8 cellular contexts compared by ENCODE assay signal in the genomic region with DNA sequence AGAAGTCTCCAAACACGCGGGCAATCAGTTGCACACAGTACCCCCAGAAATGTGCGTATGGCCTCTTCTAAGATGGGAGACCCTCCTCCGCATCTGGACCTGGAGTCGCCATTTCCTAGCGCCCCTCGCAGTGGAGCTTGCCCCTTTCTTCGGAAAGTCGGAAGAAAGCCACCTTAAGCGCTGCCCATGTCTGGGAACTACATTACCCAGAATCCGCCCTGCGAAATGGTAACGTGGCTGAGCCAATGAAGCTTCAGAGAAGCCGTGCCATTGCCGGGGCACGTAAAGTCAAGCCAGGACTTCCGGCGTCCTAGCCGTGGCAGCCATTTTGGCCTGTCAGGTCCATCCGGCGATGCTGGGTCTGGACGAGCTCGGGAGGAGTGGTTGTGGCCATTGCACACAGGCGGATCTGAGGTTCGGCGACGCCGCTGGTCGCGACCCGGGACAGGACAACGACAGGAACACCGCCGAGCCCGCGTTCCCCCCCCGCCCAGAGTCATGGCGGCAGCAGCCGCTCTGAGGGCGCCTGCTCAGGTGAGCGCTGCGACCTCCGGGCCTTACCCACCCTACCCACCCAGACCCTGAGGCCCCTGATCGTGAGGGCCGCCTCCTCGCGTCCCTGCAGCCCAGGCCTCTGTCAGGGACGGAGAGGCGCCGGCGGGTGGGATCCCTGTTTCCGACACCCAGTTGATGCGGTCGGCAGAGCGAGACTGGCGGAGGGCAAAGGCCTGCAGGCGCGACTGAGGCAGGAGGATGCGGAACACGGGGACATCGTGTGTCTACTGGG. TPM values are rescaled to one million over a fixed set of nuclear protein-coding genes. Genes with fewer than 3 reads are reported as not detected.
DNase-seq lines count a peak whose midpoint lies in the region; ATAC-seq and TF ChIP-seq lines count a peak whose summit lies in the region.

A gene (plus strand): TSS at position 332 of the 787 bp plus-strand sequence. CDS start 167 bp downstream, at position 499.

- H3K27ac ChIP-seq in DND-41 (ENCODE audit: low read length) (peak within 1 kb of the TSS; percentile 79), Karpas-422 (ENCODE audit: low read length) (no peak within 1 kb of the TSS), SJSA1 (peak within 1 kb of the TSS; percentile 13; the same call in 1 of the 2 replicates), neuronal stem cell (replicated peaks; ENCODE audit: low read length) (no peak within 1 kb of the TSS), subcutaneous abdominal adipose tissue (ENCODE audit: low read depth, low read length) (no peak within 1 kb of the TSS)

- H3K23ac ChIP-seq in neuronal stem cell (ENCODE audit: low read depth, low read length, poor library complexity): peak within 1 kb of the TSS; percentile 81

- peak within 1 kb of the TSS; percentile 72 for H3K18ac ChIP-seq in neuronal stem cell (ENCODE audit: low read length)

- H3K14ac ChIP-seq in neuronal stem cell (ENCODE audit: low read length): peak within 1 kb of the TSS; percentile 96

- H3K9me3 ChIP-seq in DND-41 (ENCODE audit: insufficient read depth, low read length, severe bottlenecking) (no peaks in the 10 kb centered on the region), Karpas-422 (ENCODE audit: low read length) (peaks cover 25% of the 10 kb centered on the region), SJSA1 (replicated peaks) (peaks cover 5% of the 10 kb centered on the region), neuronal stem cell (replicated peaks in 1 of 2; ENCODE audit: control insufficient read depth in 2 of 2, insufficient read depth in 1 of 2, low read depth in 1 of 2, low read length in 2 of 2) (peaks cover 0 to 30% of the 10 kb centered on the region in 2 donors), subcutaneous abdominal adipose tissue (ENCODE audit: control insufficient read depth in 5 of 5, low read length in 5 of 5) (peaks cover 0 to 17% (median 4%) of the 10 kb centered on the region in 5 donors)

- H2AFZ ChIP-seq in DND-41 (ENCODE audit: low read depth, low read length) (peak within 1 kb of the TSS; percentile 96), Karpas-422 (ENCODE audit: low read length) (peak within 1 kb of the TSS; percentile 80), neuronal stem cell (ENCODE audit: low read length) (peak within 1 kb of the TSS; percentile 71)

- peak within 1 kb of the TSS; percentile 84 to 97; a peak in 3 of 4 replicates for H3K4me3 ChIP-seq in DND-41 (ENCODE audit: low read depth in 1 of 2, low read length in 2 of 2)
- H3K4me3 ChIP-seq in Karpas-422 (ENCODE audit: low read length): peak within 1 kb of the TSS; percentile 69
- peak within 1 kb of the TSS; percentile 66 for H3K4me3 ChIP-seq in SJSA1
- peak within 1 kb of the TSS; percentile 92 to 98 for H3K4me3 ChIP-seq in neuronal stem cell (ENCODE audit: low read length in 2 of 2)
- peak within 1 kb of the TSS; percentile 75 to 93 (median 91) for H3K4me3 ChIP-seq in subcutaneous abdominal adipose tissue (ENCODE audit: low read depth in 1 of 5, low read length in 5 of 5)

- no peak within 1 kb of the TSS for H2BK5ac ChIP-seq in neuronal stem cell (ENCODE audit: low read length)

- H3K4ac ChIP-seq in neuronal stem cell (ENCODE audit: low read length): no peak within 1 kb of the TSS

- H3K4me2 ChIP-seq in DND-41 (ENCODE audit: insufficient read depth, low read length) (peak within 1 kb of the TSS; percentile 96), Karpas-422 (ENCODE audit: low read depth, low read length, poor library complexity, severe bottlenecking) (peak within 1 kb of the TSS; percentile 76), neuronal stem cell (ENCODE audit: insufficient read depth, low read length, poor library complexity, severe bottlenecking) (peak within 1 kb of the TSS; percentile 56)

- H3K36me3 ChIP-seq in DND-41 (ENCODE audit: insufficient read depth, low read length): peaks cover 39% of the 10 kb centered on the region
- peaks cover 38% of the 10 kb centered on the region for H3K36me3 ChIP-seq in Karpas-422 (ENCODE audit: insufficient read depth, low read length)
- H3K36me3 ChIP-seq in SJSA1: peaks cover 41% of the 10 kb centered on the region
- H3K36me3 ChIP-seq in neuronal stem cell (replicated peaks in 1 of 2; ENCODE audit: control insufficient read depth in 2 of 2, insufficient read depth in 2 of 2, low read length in 2 of 2): peaks cover 6 to 48% of the 10 kb centered on the region in 2 donors
- H3K36me3 ChIP-seq in subcutaneous abdominal adipose tissue (ENCODE audit: control insufficient read depth in 5 of 5, insufficient read depth in 5 of 5, low read length in 5 of 5): peaks cover 2 to 14% (median 9%) of the 10 kb centered on the region in 5 donors

- peaks cover 6% of the 10 kb centered on the region for H3K79me1 ChIP-seq in neuronal stem cell (ENCODE audit: low read depth, low read length)

- H2BK12ac ChIP-seq in neuronal stem cell (ENCODE audit: low read length): no peak within 1 kb of the TSS

- peaks cover 36% of the 10 kb centered on the region for H3K4me1 ChIP-seq in DND-41 (ENCODE audit: insufficient read depth, low read length)
- H3K4me1 ChIP-seq in Karpas-422 (ENCODE audit: low read length): peaks cover 12% of the 10 kb centered on the region
- peaks cover 6% of the 10 kb centered on the region for H3K4me1 ChIP-seq in SJSA1 (replicated peaks)
- H3K4me1 ChIP-seq in neuronal stem cell (ENCODE audit: control insufficient read depth in 2 of 2, insufficient read depth in 1 of 2, low read depth in 1 of 2, low read length in 2 of 2): peaks cover 4 to 7% of the 10 kb centered on the region in 2 donors
- peaks cover 0 to 16% (median 12%) of the 10 kb centered on the region in 5 donors for H3K4me1 ChIP-seq in subcutaneous abdominal adipose tissue (ENCODE audit: control insufficient read depth in 5 of 5, insufficient read depth in 5 of 5, low read length in 5 of 5)

- TF ChIP-seq CTCF in DND-41 (IDR thresholded peaks at IDR 0.05; ENCODE audit: borderline replicate concordance, extremely low read depth, low read length, poor library complexity, severe bottlenecking): no peak

- H4K20me1 ChIP-seq in DND-41 (ENCODE audit: insufficient read depth, low read length) (peaks cover 17% of the 10 kb centered on the region; the same call in 1 of the 2 replicates), Karpas-422 (ENCODE audit: insufficient read depth, low read depth, low read length) (no peaks in the 10 kb centered on the region)

- DNase-seq in DND-41 (peak; percentile 89), Karpas-422 (peak; percentile 99), SJSA1 (ENCODE audit: low read depth in 1 of 2, low spot score in 2 of 2) (peak; percentile 61 to 89), foreskin melanocyte (peak; percentile 86), neuronal stem cell (ENCODE audit: low spot score) (peak; percentile 89)
- DNase-seq in activated gamma-delta T cell treated with anti-CD3 and anti-CD28 coated beads, Interleukin-2, amount 50 U/mL, for 16 hours (ENCODE audit: low read depth): peak; percentile 82

- no peak within 1 kb of the TSS for H4K8ac ChIP-seq in neuronal stem cell (ENCODE audit: low read depth, low read length)

- no peak within 1 kb of the TSS for H2BK120ac ChIP-seq in neuronal stem cell (ENCODE audit: low read depth, low read length)

- H2BK15ac ChIP-seq in neuronal stem cell (ENCODE audit: low read length): no peak within 1 kb of the TSS

- H4K91ac ChIP-seq in neuronal stem cell (ENCODE audit: low read depth, low read length, poor library complexity): no peak within 1 kb of the TSS

- peak within 1 kb of the TSS; percentile 59 for H2AK5ac ChIP-seq in neuronal stem cell (ENCODE audit: low read depth, low read length)

- ATAC-seq in DND-41 (ENCODE audit: insufficient read depth, low read depth) (peak; percentile 100), GM21786 (IDR thresholded peaks at IDR 0.05; ENCODE audit: unreplicated experiment) (peak; percentile 97)

- no CpG with 5 or more reads among the region's 61 CpGs for WGBS in neuronal stem cell (ENCODE audit: extremely low coverage in 2 of 2, insufficient read length in 2 of 2, insufficient replicate concordance in 1 of 2), 2 donors

- H3K9ac ChIP-seq in DND-41 (ENCODE audit: low read depth, low read length): peak within 1 kb of the TSS; percentile 71
- peak within 1 kb of the TSS; percentile 77 for H3K9ac ChIP-seq in Karpas-422 (ENCODE audit: low read length)
- H3K9ac ChIP-seq in neuronal stem cell (ENCODE audit: low read depth, low read length, poor library complexity): peak within 1 kb of the TSS; percentile 94
- H3K9ac ChIP-seq in subcutaneous abdominal adipose tissue (ENCODE audit: low read length in 5 of 5): peak within 1 kb of the TSS in 4 of 5 donors; percentile 71 to 89 (median 81)

- H3K9me2 ChIP-seq in Karpas-422 (replicated peaks; ENCODE audit: insufficient read depth, low read length): no peaks in the 10 kb centered on the region

- H3K27me3 ChIP-seq in DND-41 (ENCODE audit: insufficient read depth, low read length, poor library complexity) (no peaks in the 10 kb centered on the region), Karpas-422 (ENCODE audit: low read length) (no peaks in the 10 kb centered on the region), SJSA1 (replicated peaks) (no peaks in the 10 kb centered on the region), neuronal stem cell (ENCODE audit: control insufficient read depth in 3 of 3, insufficient read depth in 3 of 3, low read depth in 1 of 3, low read length in 3 of 3) (no peaks in the 10 kb centered on the region), subcutaneous abdominal adipose tissue (ENCODE audit: control insufficient read depth in 5 of 5, insufficient read depth in 4 of 5, low read length in 5 of 5) (no peaks in the 10 kb centered on the region)

- H3K79me2 ChIP-seq in DND-41 (ENCODE audit: insufficient read depth, low read length) (peaks cover 51% of the 10 kb centered on the region), Karpas-422 (ENCODE audit: low read length) (peaks cover 47% of the 10 kb centered on the region)

RNA-seq across cellular contexts. Expression of the gene that starts here (rescaled TPM):
- 33.7 and 35.9 TPM in 2 replicates for total RNA-seq in Karpas-422 (2014; rRNA removed; shearing (Covaris generic); ENCODE audit: low replicate concordance)
- total RNA-seq in SJSA1 (2014; rRNA removed; shearing (Covaris generic)): 10.7 and 18.2 TPM in 2 replicates
- 5.9 TPM for polyA plus RNA-seq in neuronal stem cell (2013, experiment 1 of 2)
- 5.9 TPM for polyA plus RNA-seq in neuronal stem cell (2013, experiment 2 of 2)

Comparison
In these comparisons a context has a peak if more than half of its experiments do, and no peak if none do; other contexts are left out.
1. H3K27ac ChIP-seq: peak in DND-41 (single experiment) and SJSA1 (single experiment); none in Karpas-422 (single experiment), neuronal stem cell (single experiment) and subcutaneous abdominal adipose tissue (single experiment).
2. Peak in every context shown above with its lines, with median percentiles within 50 percentile points of each other: DNase-seq, H2AFZ ChIP-seq, H3K4me2 ChIP-seq, H3K4me3 ChIP-seq and H3K9ac ChIP-seq.